In the genomic region with DNA sequence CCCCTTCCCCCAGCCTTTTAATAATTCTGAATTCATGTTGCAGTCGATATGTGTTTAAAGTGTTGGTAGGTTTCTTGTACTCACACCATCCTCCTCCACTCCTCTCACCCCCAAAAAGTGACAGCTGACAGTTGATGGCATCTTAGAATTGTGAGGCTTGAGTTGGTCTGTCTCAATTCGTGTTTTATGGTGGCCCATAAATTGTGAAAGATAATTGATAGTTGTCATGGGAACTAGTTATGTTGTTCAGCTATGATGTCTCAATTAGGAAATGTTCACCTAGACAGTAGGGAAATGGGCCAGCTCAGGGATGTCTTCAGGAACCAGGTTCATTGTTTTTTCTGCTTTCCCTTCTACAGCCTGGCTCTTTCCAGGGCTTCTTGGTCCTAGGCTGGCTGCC, we compare ENCODE assay signal across 23 cellular contexts.
"Had no signal": no experiment of that assay in that cellular context is flagged by ENCODE, and none has a peak within 500 bp of the region (broad histone marks: within the 10 kb centered on the region; RNA-seq: fewer than 3 reads in every experiment).

No MANE protein-coding gene starts in this region.

- H3K9me3 Mint-ChIP-seq: activated CD8-positive, alpha-beta T cell treated with anti-CD3 and anti-CD28 coated beads for 36 hours; activated naive CD8-positive, alpha-beta T cell treated with anti-CD3 and anti-CD28 coated beads, Interleukin-2, amount 10 ng/mL, durations not matched to agents 7 days and 5 days had no signal

- DNase-seq: activated CD4-positive, alpha-beta T cell treated with anti-CD3 and anti-CD28 coated beads for 4 hours; activated CD8-positive, alpha-beta memory T cell treated with anti-CD3 and anti-CD28 coated beads, Interleukin-2, amount 50 U/mL, for 4 hours; activated CD8-positive, alpha-beta T cell treated with anti-CD3 and anti-CD28 coated beads for 36 hours; activated naive CD4-positive, alpha-beta T cell treated with anti-CD3 and anti-CD28 coated beads, Interleukin-2, amount 50 U/mL, for 16 hours; activated naive CD8-positive, alpha-beta T cell treated with anti-CD3 and anti-CD28 coated beads, Interleukin-2, amount 10 ng/mL, durations not matched to agents 7 days and 5 days; activated T-cell treated with anti-CD3 and anti-CD28 coated beads, Interleukin-2, amount 50 U/mL, for 1 hour; adrenal gland; anterior cingulate cortex; central memory CD4-positive, alpha-beta T cell; MG63; MV-4-11; NCI-H1092 treated with DMSO at 0.1 percent for 48 hours; NCI-H1417 treated with DMSO at 0.1 percent for 48 hours; NCI-H1694 treated with DMSO at 0.1 percent for 48 hours; NCI-H2029 treated with DMSO at 0.1 percent for 48 hours; NCI-H345; NCI-H510A; NCI-H526 treated with DMSO at 0.1 percent for 48 hours; T-helper 1 cell; WERI-Rb-1 had no signal

- H3K4me3 Mint-ChIP-seq: activated CD8-positive, alpha-beta T cell treated with anti-CD3 and anti-CD28 coated beads for 36 hours; activated naive CD8-positive, alpha-beta T cell treated with anti-CD3 and anti-CD28 coated beads, Interleukin-2, amount 10 ng/mL, durations not matched to agents 7 days and 5 days had no signal

- H3K27me3 Mint-ChIP-seq: activated CD8-positive, alpha-beta T cell treated with anti-CD3 and anti-CD28 coated beads for 36 hours; activated naive CD8-positive, alpha-beta T cell treated with anti-CD3 and anti-CD28 coated beads, Interleukin-2, amount 10 ng/mL, durations not matched to agents 7 days and 5 days had no signal

- H3K27me3 ChIP-seq: adrenal gland, MG63 had no signal

- H3K27ac ChIP-seq: adrenal gland, SK-N-MC, WERI-Rb-1 had no signal

- H3K27ac Mint-ChIP-seq: activated CD8-positive, alpha-beta T cell treated with anti-CD3 and anti-CD28 coated beads for 36 hours; activated naive CD8-positive, alpha-beta T cell treated with anti-CD3 and anti-CD28 coated beads, Interleukin-2, amount 10 ng/mL, durations not matched to agents 7 days and 5 days had no signal

- ATAC-seq: activated CD4-positive, CD25-positive, alpha-beta regulatory T cell treated with anti-CD3 and anti-CD28 coated beads, Interleukin-2, amount 50 U/mL, for 24 hours; activated CD8-positive, alpha-beta T cell treated with anti-CD3 and anti-CD28 coated beads for 36 hours; Right ventricle myocardium inferior had no signal

- H3K9me3 ChIP-seq: adrenal gland, MG63 had no signal
